8 cellular contexts compared by ENCODE assay signal in the genomic region with DNA sequence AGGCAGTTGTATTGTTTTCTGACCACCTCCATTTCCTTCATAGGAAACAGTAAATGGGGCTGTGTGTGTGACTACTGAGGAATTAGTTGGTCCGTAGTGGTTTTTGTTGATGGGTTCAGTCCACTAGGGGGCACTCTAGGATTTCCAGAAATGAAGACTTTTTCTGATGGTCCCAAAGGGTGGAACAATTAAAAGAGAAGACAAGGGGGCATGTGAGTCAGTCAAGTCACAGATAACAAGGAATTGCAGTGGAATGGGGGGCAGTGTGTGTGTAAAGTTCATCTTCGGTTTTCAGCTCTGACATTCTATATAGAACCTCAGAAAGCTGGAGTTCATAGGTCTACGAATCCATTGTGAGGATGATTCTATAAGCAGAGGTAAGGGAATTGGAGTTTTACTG.
DNase-seq lines count a peak whose midpoint lies in the region; ATAC-seq and TF ChIP-seq lines count a peak whose summit lies in the region.

No MANE protein-coding gene starts in this region.

- no peak overlapping the region for H3K4me3 Mint-ChIP-seq in endodermal cell

- no peak overlapping the region for H3K27ac ChIP-seq in cardiac muscle cell
- no peak overlapping the region for H3K27ac ChIP-seq in right cardiac atrium (ENCODE audit: low read length)
- H3K27ac ChIP-seq in endodermal cell (ENCODE audit: low read depth, low read length), result no peak overlapping the region
- no peak overlapping the region for H3K27ac ChIP-seq in testis

- H3K27me3 ChIP-seq in cardiac muscle cell, result no peaks in the 10 kb centered on the region
- no peaks in the 10 kb centered on the region for H3K27me3 ChIP-seq in right cardiac atrium (ENCODE audit: control insufficient read depth, insufficient read depth)
- peaks cover 9% of the 10 kb centered on the region for H3K27me3 ChIP-seq in endodermal cell (ENCODE audit: control insufficient read depth, insufficient read depth, low read length, poor library complexity, severe bottlenecking)
- H3K27me3 ChIP-seq in testis, result no peaks in the 10 kb centered on the region

- in situ Hi-C loops in SK-MEL-5 (cut with HindIII; ENCODE audit: low pct_unique_long_range_greater_than_20kb, low sequenced_read_pairs), result no loop called here

- intact Hi-C loops in right cardiac atrium (cut with DNase I), result no loop called here
- intact Hi-C loops in testis (cut with DNase I; ENCODE audit: low total_unique reads), result no loop called here

- H3K4me3 ChIP-seq in cardiac muscle cell (no peak overlapping the region), right cardiac atrium (ENCODE audit: low read length) (no peak overlapping the region), endodermal cell (ENCODE audit: low read length) (no peak overlapping the region), testis (no peak overlapping the region)

- TF ChIP-seq POLR2A in testis (IDR thresholded peaks at IDR 0.05), result no peak

- WGBS in right cardiac atrium, result 68% methylated on average over 3 of the region's 3 CpGs
- WGBS in endodermal cell (ENCODE audit: insufficient coverage in 1 of 2, insufficient read length in 1 of 2), 2 experiments, result 0 to 72% methylated on average over 1 to 3 of the region's 3 CpGs
- WGBS in testis, 2 donors, result 70 to 71% methylated on average over 3 of the region's 3 CpGs

- peak; percentile 23 to 30 for DNase-seq in cardiac muscle cell (ENCODE audit: low read depth in 1 of 2, low spot score in 1 of 2)
- no peak for DNase-seq in right cardiac atrium
- peak; percentile 73 for DNase-seq in SK-MEL-5 (ENCODE audit: low read depth, low spot score)
- DNase-seq in endodermal cell, result peak; percentile 80
- peak; percentile 32 for DNase-seq in testis
- no peak for DNase-seq in NCI-H2107 (lab: John Stamatoyannopoulos, UW)

- no peaks in the 10 kb centered on the region for H3K36me3 Mint-ChIP-seq in endodermal cell (ENCODE audit: low read depth)

- H3K27me3 Mint-ChIP-seq in endodermal cell (ENCODE audit: insufficient read depth), result peaks cover 14% of the 10 kb centered on the region

- peaks cover 3% of the 10 kb centered on the region for H3K4me1 Mint-ChIP-seq in endodermal cell

- TF ChIP-seq CTCF in cardiac muscle cell (IDR thresholded peaks at IDR 0.05; ENCODE audit: low read depth, low read length) (peak; percentile 53), endodermal cell (conservative IDR thresholded peaks at IDR 0.05) (peak; percentile 83), testis (IDR thresholded peaks at IDR 0.05) (peak in 2 of 3 experiments; percentile 43 to 51)

- no peaks in the 10 kb centered on the region for H3K9me3 ChIP-seq in cardiac muscle cell (ENCODE audit: low read depth)
- no peaks in the 10 kb centered on the region for H3K9me3 ChIP-seq in right cardiac atrium (ENCODE audit: control insufficient read depth, low read length)
- no peaks in the 10 kb centered on the region for H3K9me3 ChIP-seq in endodermal cell (ENCODE audit: control insufficient read depth, low read length)
- no peaks in the 10 kb centered on the region for H3K9me3 ChIP-seq in testis

- no peaks in the 10 kb centered on the region for H3K9me3 Mint-ChIP-seq in endodermal cell

- no peak for ATAC-seq in right cardiac atrium
- no peak for ATAC-seq in GM19395 (IDR thresholded peaks at IDR 0.05; ENCODE audit: unreplicated experiment)
- no peak for ATAC-seq in GM18511 (IDR thresholded peaks at IDR 0.05; ENCODE audit: unreplicated experiment)

- no peak overlapping the region for H3K27ac Mint-ChIP-seq in endodermal cell

- H3K9ac ChIP-seq in endodermal cell (ENCODE audit: extremely low read depth, low read length, poor library complexity, severe bottlenecking), result no peak overlapping the region

- H3K4me1 ChIP-seq in cardiac muscle cell (ENCODE audit: low read depth) (peaks cover 34% of the 10 kb centered on the region), right cardiac atrium (ENCODE audit: control insufficient read depth, insufficient read depth, low read length) (no peaks in the 10 kb centered on the region), endodermal cell (ENCODE audit: control insufficient read depth, insufficient read depth, low read length) (no peaks in the 10 kb centered on the region), testis (no peaks in the 10 kb centered on the region)

- H3K36me3 ChIP-seq in cardiac muscle cell (no peaks in the 10 kb centered on the region), endodermal cell (ENCODE audit: control insufficient read depth, insufficient read depth, low read length) (no peaks in the 10 kb centered on the region), testis (ENCODE audit: low read depth, missing control alignments) (no peaks in the 10 kb centered on the region)

Comparison
In these comparisons a context has a peak if more than half of its experiments do, and no peak if none do; other contexts are left out.
1. DNase-seq: peak in cardiac muscle cell (2 of 2), SK-MEL-5 (single experiment), endodermal cell (single experiment) and testis (single experiment); none in right cardiac atrium (0 of 3) and NCI-H2107 (single experiment).
2. Peak in every context shown above with its lines, with median percentiles within 50 percentile points of each other: CTCF ChIP-seq.